29 cellular contexts compared by ENCODE assay signal in genomic region chr7:94382746-94383145, GRCh38. TPM values are rescaled to one million over a fixed set of nuclear protein-coding genes. Genes with fewer than 3 reads are reported as not detected.
A peak's percentile ranks its signal among the peaks of the same experiment; 100 is the strongest.
DNase-seq lines count a peak whose midpoint lies in the region; ATAC-seq and TF ChIP-seq lines count a peak whose summit lies in the region.
"Had no signal": no experiment of that assay in that cellular context is flagged by ENCODE, and none has a peak within 500 bp of the region (broad histone marks: within the 10 kb centered on the region; RNA-seq: fewer than 3 reads in every experiment).

No MANE protein-coding gene starts in this region.

- peak overlapping the region in 1 of 2 experiments; percentile 80; a peak in 2 of 4 replicates for H3K27ac ChIP-seq in SK-N-SH (ENCODE audit: low read depth in 2 of 2, low read length in 1 of 2)
- no peak overlapping the region for H3K27ac ChIP-seq in right cardiac atrium (ENCODE audit: low read length)
- H3K27ac ChIP-seq in lower lobe of right lung = no peak overlapping the region
- H3K27ac ChIP-seq: left ventricle myocardium inferior, neutrophil, Peyer's patch, psoas muscle, SJCRH30, WERI-Rb-1 had no signal

- peak; percentile 32 for DNase-seq in A172 (ENCODE audit: low spot score)
- DNase-seq in HS-5 (ENCODE audit: low read depth) = peak; percentile 31
- DNase-seq in SK-N-SH = no peak
- DNase-seq in fibroblast of the aortic adventitia (ENCODE audit: low read depth) = peak; percentile 24
- DNase-seq in KG1 (lab: John Stamatoyannopoulos, UW) = no peak
- DNase-seq in right cardiac atrium = no peak
- no peak for DNase-seq in lower lobe of right lung
- DNase-seq: 8988T; activated CD4-positive, alpha-beta T cell treated with anti-CD3 and anti-CD28 coated beads for 4 hours; activated CD8-positive, alpha-beta memory T cell treated with anti-CD3 and anti-CD28 coated beads for 24 hours; activated T-cell treated with anti-CD3 and anti-CD28 coated beads for 4 hours; amygdala; Kasumi-1; left ventricle myocardium inferior; MV-4-11; NCI-H1436 treated with DMSO at 0.1 percent for 48 hours; NCI-H2107; NCI-H748 treated with DMSO at 0.1 percent for 48 hours; Peyer's patch; psoas muscle; SJCRH30; stimulated activated CD4-positive, alpha-beta T cell treated with anti-CD3 and anti-CD28 coated beads, Interleukin-15, amount 100 ng/mL, for 24 hours; stimulated activated naive B cell treated with anti-CD40 and anti-IgM and Interleukin-4, amounts not matched to agents 10 μg/mL and 1 μg/mL and 100 μg/mL, for 72 hours; substantia nigra; T1000; WERI-Rb-1 had no signal

- 81% methylated on average over 1 of the region's 1 CpG for WGBS in SK-N-SH (ENCODE audit: low lambda C conversion rate)
- WGBS in right cardiac atrium = 94% methylated on average over 1 of the region's 1 CpG

- peaks cover 24% of the 10 kb centered on the region for H3F3A ChIP-seq in SK-N-SH (replicated peaks; ENCODE audit: insufficient read depth)

- H3K4me3 ChIP-seq in SK-N-SH (ENCODE audit: low read depth in 2 of 2, low read length in 1 of 2) (no peak overlapping the region; a peak in 1 of 4 replicates), fibroblast of the aortic adventitia (ENCODE audit: low read depth, low read length) (no peak overlapping the region), right cardiac atrium (ENCODE audit: low read length) (no peak overlapping the region), lower lobe of right lung (no peak overlapping the region)
- H3K4me3 ChIP-seq: left ventricle myocardium inferior, Peyer's patch, psoas muscle, SJCRH30 had no signal

- ATAC-seq in GM18505 (IDR thresholded peaks at IDR 0.05; ENCODE audit: unreplicated experiment) = no peak
- ATAC-seq in right cardiac atrium = no peak
- ATAC-seq in lower lobe of right lung = no peak
- ATAC-seq: activated naive CD4-positive, alpha-beta T cell treated with anti-CD3 and anti-CD28 coated beads, Interleukin-2, amount 50 U/mL, for 72 hours; psoas muscle; stimulated activated naive B cell treated with anti-CD40 and anti-IgM and Interleukin-4, amounts not matched to agents 10 μg/mL and 1 μg/mL and 100 μg/mL, for 72 hours had no signal

- TF ChIP-seq RAD21 in SK-N-SH (IDR thresholded peaks at IDR 0.05; ENCODE audit: low read length) = no peak

- intact Hi-C loops in right cardiac atrium (cut with DNase I) (no loop called here), lower lobe of right lung (cut with DNase I) (no loop called here)

- no peaks in the 10 kb centered on the region for H4K20me1 ChIP-seq in SK-N-SH (ENCODE audit: insufficient read depth)

- CTCF ChIA-PET in SK-N-SH (lab: Yijun Ruan, JAX) = interaction anchor here (0.6 to 0.9 kb wide), 2 partner anchors 45 to 87 kb away, joined by 3 read pairs; no protein-coding TSS in a partner anchor

- H2AFZ ChIP-seq in SK-N-SH (ENCODE audit: low read depth) = 0 out of 2 replicates have a peak overlapping the region, but pooled peaks have one; percentile 31

- no peaks in the 10 kb centered on the region for H3K79me2 ChIP-seq in SK-N-SH (ENCODE audit: insufficient read depth)

- POLR2A ChIA-PET in SK-N-SH (lab: Yijun Ruan, JAX) = no interaction called here

- no peaks in the 10 kb centered on the region for H3K9me3 ChIP-seq in SK-N-SH
- H3K9me3 ChIP-seq in right cardiac atrium (ENCODE audit: control insufficient read depth, low read length) = no peaks in the 10 kb centered on the region
- H3K9me3 ChIP-seq in lower lobe of right lung = no peaks in the 10 kb centered on the region
- H3K9me3 ChIP-seq: left ventricle myocardium inferior, neutrophil, Peyer's patch, psoas muscle, SJCRH30 had no signal

- no peaks in the 10 kb centered on the region for H3K27me3 ChIP-seq in SK-N-SH (ENCODE audit: insufficient read depth)
- no peaks in the 10 kb centered on the region for H3K27me3 ChIP-seq in right cardiac atrium (ENCODE audit: control insufficient read depth, insufficient read depth)
- H3K27me3 ChIP-seq in lower lobe of right lung (ENCODE audit: low read depth) = no peaks in the 10 kb centered on the region
- H3K27me3 ChIP-seq: neutrophil, Peyer's patch, SJCRH30 had no signal

- no peak for TF ChIP-seq EP300 in SK-N-SH (IDR thresholded peaks at IDR 0.05; ENCODE audit: borderline replicate concordance in 1 of 2, low read depth in 1 of 2, low read length in 1 of 2)

- H3K36me3 ChIP-seq in SK-N-SH (replicated peaks in 1 of 2; ENCODE audit: control insufficient read depth in 1 of 2, insufficient read depth in 2 of 2, low read length in 1 of 2) (peaks cover 0 to 12% of the 10 kb centered on the region in 2 experiments), lower lobe of right lung (no peaks in the 10 kb centered on the region)
- H3K36me3 ChIP-seq: left ventricle myocardium inferior, neutrophil, Peyer's patch, SJCRH30, WERI-Rb-1 had no signal

- H3K4me1 ChIP-seq in SK-N-SH (ENCODE audit: control insufficient read depth in 1 of 2, insufficient read depth in 2 of 2, low read depth in 1 of 2, low read length in 1 of 2) = peaks cover 6 to 20% of the 10 kb centered on the region in 2 experiments
- H3K4me1 ChIP-seq in right cardiac atrium (ENCODE audit: control insufficient read depth, insufficient read depth, low read length) = no peaks in the 10 kb centered on the region
- H3K4me1 ChIP-seq in lower lobe of right lung = peaks cover 6% of the 10 kb centered on the region
- H3K4me1 ChIP-seq: left ventricle myocardium inferior, Peyer's patch, psoas muscle had no signal

- TF ChIP-seq POLR2A in GM18505 (IDR thresholded peaks at IDR 0.05; ENCODE audit: borderline replicate concordance, extremely low read depth, insufficient read depth, insufficient read length) = no peak

- H3K9ac ChIP-seq in SK-N-SH = peak overlapping the region; percentile 48

- peak overlapping the region; percentile 18; the same call in 1 of the 2 replicates for H3K4me2 ChIP-seq in SK-N-SH

- TF ChIP-seq CTCF in SK-N-SH (IDR thresholded peaks at IDR 0.05) (no peak), fibroblast of the aortic adventitia (IDR thresholded peaks at IDR 0.05; ENCODE audit: insufficient read depth, low read length) (no peak), lower lobe of right lung (IDR thresholded peaks at IDR 0.05) (no peak)

- no peaks in the 10 kb centered on the region for H3K9me2 ChIP-seq in SK-N-SH

TF ChIP-seq in SK-N-SH, 30 proteins besides CTCF, POLR2A, EP300 and RAD21:
- 0 out of 2 replicates have a peak, but pooled peaks have one; percentile 3 for TF ChIP-seq FOSL2 (IDR thresholded peaks at IDR 0.05; ENCODE audit: borderline replicate concordance, low read depth)
- TF ChIP-seq, protein P1, sequence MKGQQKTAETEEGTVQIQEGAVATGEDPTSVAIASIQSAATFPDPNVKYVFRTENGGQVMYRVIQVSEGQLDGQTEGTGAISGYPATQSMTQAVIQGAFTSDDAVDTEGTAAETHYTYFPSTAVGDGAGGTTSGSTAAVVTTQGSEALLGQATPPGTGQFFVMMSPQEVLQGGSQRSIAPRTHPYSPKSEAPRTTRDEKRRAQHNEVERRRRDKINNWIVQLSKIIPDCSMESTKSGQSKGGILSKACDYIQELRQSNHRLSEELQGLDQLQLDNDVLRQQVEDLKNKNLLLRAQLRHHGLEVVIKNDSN (IDR thresholded peaks at IDR 0.05; ENCODE audit: borderline replicate concordance, low read depth) = no peak
- TF ChIP-seq NFIC (IDR thresholded peaks at IDR 0.05; ENCODE audit: borderline replicate concordance) = 0 out of 2 replicates have a peak, but pooled peaks have one; percentile 4

RNA-seq across cellular contexts. Expression of gene COL1A2, which starts 11.9 kb away (rescaled TPM):
- 104 and 144 TPM in 2 replicates for total RNA-seq in A172 (2014; rRNA removed; shearing (Covaris generic))
- polyA plus RNA-seq in SK-N-SH (2012; rRNA removed) = 4.5 and 11.4 TPM in 2 replicates
- polyA plus RNA-seq in SK-N-SH (2012; cell fraction: cytosol; rRNA removed) = 6.5 and 7.3 TPM in 2 replicates
- 13.4 and 14.1 TPM in 2 replicates for polyA plus RNA-seq in SK-N-SH (2012; cell fraction: nucleus; rRNA removed)
- 4,453 and 32,213 TPM in 2 replicates for total RNA-seq in fibroblast of the aortic adventitia (ENCODE audit: low replicate concordance)
- total RNA-seq in right cardiac atrium = 100 to 1,000 TPM; 127 to 259 (median 202) TPM
- polyA plus RNA-seq in right cardiac atrium = 115 TPM
- 252 TPM for total RNA-seq in lower lobe of right lung
- total RNA-seq: activated naive CD4-positive, alpha-beta T cell treated with anti-CD3 and anti-CD28 coated beads, Interleukin-2, amount 50 U/mL, for 72 hours had no signal

Comparison
In these comparisons a context has a peak if more than half of its experiments do, and no peak if none do; other contexts are left out.
1. DNase-seq: peak in A172 (single experiment), HS-5 (single experiment) and fibroblast of the aortic adventitia (single experiment); none in SK-N-SH (single experiment), KG1 (single experiment), right cardiac atrium (0 of 3) and lower lobe of right lung (single experiment).
2. RNA of gene COL1A2, which starts 11.9 kb away (total RNA-seq): 4,453 to 32,213 TPM in fibroblast of the aortic adventitia; 252 TPM in lower lobe of right lung (single experiment), 127 to 259 TPM in right cardiac atrium and 104 to 144 TPM in A172; every median in the first group is over 10 times any median in the second.